In the genomic region with DNA sequence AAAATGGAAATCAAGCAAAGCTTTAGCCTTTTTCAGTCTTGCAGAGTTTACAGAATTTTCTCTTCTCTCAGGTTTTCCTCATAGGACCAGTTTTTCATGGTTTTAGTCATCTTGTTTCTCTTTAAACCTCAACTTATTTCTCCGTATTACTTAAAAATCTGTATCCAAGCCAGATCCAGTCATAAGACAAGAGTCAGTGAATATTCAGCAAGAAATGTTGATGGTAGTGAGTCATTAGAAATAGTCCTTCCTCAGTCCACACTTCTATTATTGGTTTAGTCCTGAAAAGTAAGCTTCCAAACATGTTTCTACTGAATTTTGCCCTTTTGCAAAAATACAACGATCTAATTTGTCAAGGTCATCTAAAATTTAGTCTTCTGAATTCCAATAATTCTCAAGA, we compare ENCODE assay signal across 18 cellular contexts.
DNase-seq lines count a peak whose midpoint lies in the region; ATAC-seq and TF ChIP-seq lines count a peak whose summit lies in the region.
"Had no signal": no experiment of that assay in that cellular context is flagged by ENCODE, and none has a peak within 500 bp of the region (broad histone marks: within the 10 kb centered on the region; RNA-seq: fewer than 3 reads in every experiment).

No MANE protein-coding gene starts in this region.

- dilution Hi-C loops in IMR-90 (cut with HindIII; ENCODE audit: low sequenced_read_pairs, unreplicated experiment) = no loop called here
- dilution Hi-C loops in mammary epithelial cell (cut with HindIII; ENCODE audit: low sequenced_read_pairs) = no loop called here

- H3K9ac ChIP-seq in IMR-90 (ENCODE audit: low read depth, low read length) = no peak overlapping the region
- H3K9ac ChIP-seq in mammary epithelial cell (ENCODE audit: insufficient read depth, low read length) = no peak overlapping the region
- H3K9ac ChIP-seq in smooth muscle cell (ENCODE audit: low read depth) = no peak overlapping the region

- H3K4me3 ChIP-seq in IMR-90 (ENCODE audit: insufficient read depth, low read depth, low read length) (no peak overlapping the region), mammary epithelial cell (replicated peaks in 1 of 3; ENCODE audit: insufficient read depth in 1 of 3, low read depth in 2 of 3, low read length in 3 of 3) (no peak overlapping the region), smooth muscle cell (no peak overlapping the region)
- H3K4me3 ChIP-seq: Peyer's patch, stomach had no signal

- H3K23ac ChIP-seq in IMR-90 (ENCODE audit: low read depth, low read length) = no peak overlapping the region

- no peak overlapping the region for H2AFZ ChIP-seq in IMR-90 (replicated peaks; ENCODE audit: low read length, poor library complexity)
- no peak overlapping the region for H2AFZ ChIP-seq in mammary epithelial cell (ENCODE audit: low read depth, low read length)
- H2AFZ ChIP-seq in smooth muscle cell (ENCODE audit: low read depth) = no peak overlapping the region

- H3K4me1 Mint-ChIP-seq in stimulated activated naive B cell treated with anti-CD40 and anti-IgM and Interleukin-4, amounts not matched to agents 10 μg/mL and 1 μg/mL and 100 μg/mL, for 72 hours = peaks cover 0 to 2% of the 10 kb centered on the region in 2 donors
- H3K4me1 Mint-ChIP-seq: memory B cell had no signal

- no peak overlapping the region for H2BK20ac ChIP-seq in IMR-90 (ENCODE audit: low read depth, low read length)

- no peaks in the 10 kb centered on the region for H3K79me2 ChIP-seq in mammary epithelial cell (ENCODE audit: insufficient read depth, low read length)
- no peaks in the 10 kb centered on the region for H3K79me2 ChIP-seq in smooth muscle cell (ENCODE audit: low read depth)

- DNase-seq in AG08395 (ENCODE audit: low spot score) = peak; percentile 83
- DNase-seq in IMR-90 = peak; percentile 84
- DNase-seq in mammary epithelial cell = peak; percentile 72
- peak; percentile 74 for DNase-seq in iris pigment epithelial cell (ENCODE audit: low read depth)
- DNase-seq in NCI-H146 (lab: John Stamatoyannopoulos, UW) = no peak
- no peak for DNase-seq in smooth muscle cell (lab: John Stamatoyannopoulos, UW; ENCODE audit: unreplicated experiment)
- no peak for DNase-seq in stimulated activated naive B cell treated with anti-CD40 and anti-IgM and Interleukin-4, amounts not matched to agents 10 μg/mL and 1 μg/mL and 100 μg/mL, for 72 hours
- DNase-seq in NCI-H2081 treated with DMSO at 0.1 percent for 48 hours (lab: John Stamatoyannopoulos, UW) = no peak
- DNase-seq: DMS 273 treated with DMSO at 0.1 percent for 48 hours, NCI-H187 treated with DMSO at 0.1 percent for 48 hours, NCI-H526, Peyer's patch, stomach, T-helper 1 cell had no signal

- no peak for TF ChIP-seq RAD21 in IMR-90 (IDR thresholded peaks at IDR 0.05; ENCODE audit: low read length)

- H3K79me1 ChIP-seq in IMR-90 (ENCODE audit: low read depth in 1 of 2, low read length in 2 of 2) = no peaks in the 10 kb centered on the region

- no peak for TF ChIP-seq CTCF in IMR-90 (conservative IDR thresholded peaks at IDR 0.05; ENCODE audit: low read depth, low read length)
- no peak for TF ChIP-seq CTCF in mammary epithelial cell (conservative IDR thresholded peaks at IDR 0.05 in 1 of 2, IDR thresholded peaks at IDR 0.05 in 1 of 2; ENCODE audit: extremely low read depth in 1 of 2, insufficient read depth in 1 of 2, low read depth in 1 of 2, low read length in 2 of 2)
- TF ChIP-seq CTCF in smooth muscle cell (IDR thresholded peaks at IDR 0.05; ENCODE audit: borderline replicate concordance, insufficient read depth, poor library complexity, severe bottlenecking) = no peak

- H4K5ac ChIP-seq in IMR-90 (ENCODE audit: low read depth, low read length) = no peak overlapping the region

- no peak overlapping the region for H2AK5ac ChIP-seq in IMR-90 (ENCODE audit: low read depth, low read length)

- H3K27ac Mint-ChIP-seq in stimulated activated naive B cell treated with anti-CD40 and anti-IgM and Interleukin-4, amounts not matched to agents 10 μg/mL and 1 μg/mL and 100 μg/mL, for 72 hours = no peak overlapping the region
- H3K27ac Mint-ChIP-seq: activated naive CD4-positive, alpha-beta T cell treated with anti-CD3 and anti-CD28 coated beads, Interleukin-2, amount 50 U/mL, for 72 hours; memory B cell had no signal

- no peak overlapping the region for H3K18ac ChIP-seq in IMR-90 (ENCODE audit: low read depth, low read length)

- H3K4me2 ChIP-seq in IMR-90 (ENCODE audit: low read depth, low read length) (no peak overlapping the region), mammary epithelial cell (ENCODE audit: insufficient read depth, low read depth, low read length) (peak overlapping the region; percentile 25), smooth muscle cell (no peak overlapping the region)

- no peak overlapping the region for H4K91ac ChIP-seq in IMR-90 (ENCODE audit: insufficient read depth, low read depth, low read length)

- H4K8ac ChIP-seq in IMR-90 (ENCODE audit: low read depth in 2 of 2, low read length in 2 of 2) = no peak overlapping the region

- no peak overlapping the region for H2AK9ac ChIP-seq in IMR-90 (replicated peaks; ENCODE audit: low read depth, low read length, poor library complexity)

- H3K4me3 Mint-ChIP-seq in stimulated activated naive B cell treated with anti-CD40 and anti-IgM and Interleukin-4, amounts not matched to agents 10 μg/mL and 1 μg/mL and 100 μg/mL, for 72 hours = no peak overlapping the region
- H3K4me3 Mint-ChIP-seq: memory B cell had no signal

- no peaks in the 10 kb centered on the region for H3K9me1 ChIP-seq in IMR-90 (ENCODE audit: insufficient read depth, low read length)

- POLR2A ChIA-PET in IMR-90 (lab: Charles Lee; ENCODE audit: unreplicated experiment) = no interaction called here

- H4K20me1 ChIP-seq in IMR-90 (ENCODE audit: insufficient read depth, low read length) = no peaks in the 10 kb centered on the region
- H4K20me1 ChIP-seq in mammary epithelial cell (ENCODE audit: insufficient read depth, low read length) = no peaks in the 10 kb centered on the region
- no peaks in the 10 kb centered on the region for H4K20me1 ChIP-seq in smooth muscle cell (ENCODE audit: low read depth)

- H3K4ac ChIP-seq in IMR-90 (ENCODE audit: low read depth, low read length) = no peak overlapping the region

- H2BK15ac ChIP-seq in IMR-90 (ENCODE audit: low read depth, low read length) = no peak overlapping the region

- intact Hi-C loops in IMR-90 (cut with micrococcal nuclease) (no loop called here), mammary epithelial cell (cut with micrococcal nuclease) (no loop called here)

- no peak overlapping the region for H3K56ac ChIP-seq in IMR-90 (ENCODE audit: extremely low read depth, insufficient read depth, low read length)

- H3K36me3 ChIP-seq in IMR-90 (ENCODE audit: control insufficient read depth, insufficient read depth, low read length) (no peaks in the 10 kb centered on the region), mammary epithelial cell (ENCODE audit: insufficient read depth, low read length) (no peaks in the 10 kb centered on the region), smooth muscle cell (ENCODE audit: low read depth) (no peaks in the 10 kb centered on the region)
- H3K36me3 ChIP-seq: neutrophil, Peyer's patch, stomach had no signal

- H3K9me3 Mint-ChIP-seq in stimulated activated naive B cell treated with anti-CD40 and anti-IgM and Interleukin-4, amounts not matched to agents 10 μg/mL and 1 μg/mL and 100 μg/mL, for 72 hours = peaks cover 2% of the 10 kb centered on the region in 2 donors

- BruUV-seq in IMR-90 (replicated peaks; lab: Mats Ljungman, UMichigan) (no TSS peak), mammary epithelial cell (replicated peaks; lab: Mats Ljungman, UMichigan) (no TSS peak)

- H3K14ac ChIP-seq in IMR-90 (replicated peaks; ENCODE audit: low read depth, low read length) = no peak overlapping the region

- H3K36me3 Mint-ChIP-seq in stimulated activated naive B cell treated with anti-CD40 and anti-IgM and Interleukin-4, amounts not matched to agents 10 μg/mL and 1 μg/mL and 100 μg/mL, for 72 hours = peaks cover 0 to under 1% of the 10 kb centered on the region in 2 donors
- H3K36me3 Mint-ChIP-seq: memory B cell had no signal

- H3K27ac ChIP-seq in IMR-90 (ENCODE audit: insufficient read depth, low read length) (no peak overlapping the region), mammary epithelial cell (ENCODE audit: insufficient read depth, low read depth, low read length) (no peak overlapping the region), smooth muscle cell (ENCODE audit: low read depth) (no peak overlapping the region)
- H3K27ac ChIP-seq: neutrophil, Peyer's patch, stomach had no signal

- H3K4me1 ChIP-seq in IMR-90 (ENCODE audit: control insufficient read depth, insufficient read depth, low read length) (no peaks in the 10 kb centered on the region), mammary epithelial cell (ENCODE audit: insufficient read depth, low read length) (no peaks in the 10 kb centered on the region), smooth muscle cell (ENCODE audit: low read depth) (no peaks in the 10 kb centered on the region)
- H3K4me1 ChIP-seq: Peyer's patch, stomach had no signal

- no CpG with 5 or more reads among the region's 2 CpGs for WGBS in IMR-90 (ENCODE audit: extremely low coverage in 2 of 2, insufficient read length in 1 of 2), 2 experiments
- WGBS in mammary epithelial cell (ENCODE audit: low coverage, missing lambda C conversion rate) = 51% methylated on average over 2 of the region's 2 CpGs
- 83% methylated on average over 2 of the region's 2 CpGs for WGBS in smooth muscle cell (ENCODE audit: low lambda C conversion rate)

- no peak overlapping the region for H2BK120ac ChIP-seq in IMR-90 (ENCODE audit: low read depth, low read length)

- H3K27me3 Mint-ChIP-seq in stimulated activated naive B cell treated with anti-CD40 and anti-IgM and Interleukin-4, amounts not matched to agents 10 μg/mL and 1 μg/mL and 100 μg/mL, for 72 hours = peaks cover 0 to 5% of the 10 kb centered on the region in 2 donors

- H3K27me3 ChIP-seq in IMR-90 (ENCODE audit: control insufficient read depth, insufficient read depth, low read length) (no peaks in the 10 kb centered on the region; the same call in 1 of the 2 replicates), mammary epithelial cell (ENCODE audit: insufficient read depth, low read length) (no peaks in the 10 kb centered on the region), smooth muscle cell (ENCODE audit: low read depth) (no peaks in the 10 kb centered on the region)
- H3K27me3 ChIP-seq: neutrophil, Peyer's patch, stomach had no signal

- TF ChIP-seq POLR2A in IMR-90 (IDR thresholded peaks at IDR 0.05; ENCODE audit: low read depth, low read length) = no peak

- in situ Hi-C loops in IMR-90 (cut with MboI; ENCODE audit: low sequenced_read_pairs) (no loop called here), mammary epithelial cell (cut with MboI; ENCODE audit: low sequenced_read_pairs in 2 of 2) (no loop called here)

- CTCF ChIA-PET in IMR-90 (lab: Yijun Ruan, JAX) = no interaction called here
- CTCF ChIA-PET in mammary epithelial cell (lab: Charles Lee; ENCODE audit: low non-redundant PET) = interaction anchor here (1.0 kb wide), 1 partner anchor 10 kb away, joined by 4 read pairs; no protein-coding TSS in a partner anchor

- H3F3A ChIP-seq in smooth muscle cell (ENCODE audit: low read depth) = no peaks in the 10 kb centered on the region

- peaks cover 1% of the 10 kb centered on the region for H3K9me3 ChIP-seq in IMR-90 (ENCODE audit: control insufficient read depth, insufficient read depth, low read length)
- no peaks in the 10 kb centered on the region for H3K9me3 ChIP-seq in mammary epithelial cell (replicated peaks; ENCODE audit: insufficient read depth, low read length)
- no peaks in the 10 kb centered on the region for H3K9me3 ChIP-seq in smooth muscle cell (replicated peaks; ENCODE audit: low read depth)

- no peak overlapping the region for H2BK5ac ChIP-seq in IMR-90 (ENCODE audit: low read depth, low read length, poor library complexity, severe bottlenecking)

- peak; percentile 66 for ATAC-seq in IMR-90 (ENCODE audit: low read depth)
- no peak for ATAC-seq in stimulated activated naive B cell treated with anti-CD40 and anti-IgM and Interleukin-4, amounts not matched to agents 10 μg/mL and 1 μg/mL and 100 μg/mL, for 72 hours (replicated peaks)
- ATAC-seq: activated naive CD4-positive, alpha-beta T cell treated with anti-CD3 and anti-CD28 coated beads, Interleukin-2, amount 50 U/mL, for 72 hours; esophagus mucosa had no signal

Comparison
In these comparisons a context has a peak if more than half of its experiments do, and no peak if none do; other contexts are left out.
1. DNase-seq: peak in AG08395 (single experiment), IMR-90 (single experiment), mammary epithelial cell (single experiment) and iris pigment epithelial cell (single experiment); none in NCI-H146 (single experiment), smooth muscle cell (single experiment), stimulated activated naive B cell treated with anti-CD40 and anti-IgM and Interleukin-4, amounts not matched to agents 10 μg/mL and 1 μg/mL and 100 μg/mL, for 72 hours (single experiment) and NCI-H2081 treated with DMSO at 0.1 percent for 48 hours (single experiment).